In the genomic region with DNA sequence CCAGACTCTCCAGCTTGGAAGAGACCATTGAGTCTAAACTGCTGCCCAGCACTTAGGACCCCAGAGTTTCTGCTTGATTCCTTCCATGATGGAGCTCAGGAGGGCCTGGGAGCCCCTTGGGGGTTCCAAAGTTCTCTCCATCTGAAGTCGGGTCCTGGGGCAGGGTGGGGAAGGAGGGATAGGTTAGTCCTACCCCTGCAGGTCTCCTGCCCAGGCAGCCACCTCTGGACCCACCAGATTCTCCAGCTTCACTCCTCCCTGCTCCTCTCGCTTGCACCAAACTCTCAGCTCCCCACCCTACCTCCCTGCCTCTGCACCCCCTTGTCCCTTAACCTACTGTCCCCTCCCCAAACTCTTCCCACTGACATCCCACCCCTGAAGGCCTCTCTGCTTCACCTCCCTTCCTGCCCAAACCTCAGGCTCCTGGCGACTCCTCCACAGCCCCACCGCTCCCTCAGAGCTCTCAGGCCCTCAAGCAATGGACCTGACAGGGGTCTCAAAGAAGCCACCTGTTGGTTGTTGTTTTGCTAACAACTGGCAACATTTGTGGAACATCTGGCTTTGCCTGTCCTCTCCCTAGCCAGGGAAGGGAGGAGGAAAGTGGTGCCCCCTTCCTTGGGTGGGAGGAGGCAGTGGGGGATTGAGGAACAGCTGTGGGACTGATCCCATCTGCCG, we compare ENCODE assay signal across 12 cellular contexts.
A peak's percentile ranks its signal among the peaks of the same experiment; 100 is the strongest.
DNase-seq lines count a peak whose midpoint lies in the region; ATAC-seq and TF ChIP-seq lines count a peak whose summit lies in the region.
"Had no signal": no experiment of that assay in that cellular context is flagged by ENCODE, and none has a peak within 500 bp of the region (broad histone marks: within the 10 kb centered on the region; RNA-seq: fewer than 3 reads in every experiment).

No MANE protein-coding gene starts in this region.

- no peaks in the 10 kb centered on the region for H3K9me3 Mint-ChIP-seq in activated naive CD4-positive, alpha-beta T cell treated with anti-CD3 and anti-CD28 coated beads, Interleukin-2, amount 50 U/mL, for 72 hours
- no peaks in the 10 kb centered on the region for H3K9me3 Mint-ChIP-seq in activated naive CD4-positive, alpha-beta T cell treated with anti-CD3 and anti-CD28 coated beads, Interleukin-2, amount 10 ng/mL, durations not matched to agents 7 days and 5 days
- no peaks in the 10 kb centered on the region for H3K9me3 Mint-ChIP-seq in stimulated activated memory B cell treated with anti-CD40 and anti-IgM and Interleukin-4, amounts not matched to agents 10 μg/mL and 1 μg/mL and 100 μg/mL, for 72 hours
- H3K9me3 Mint-ChIP-seq: activated CD4-positive, alpha-beta T cell treated with anti-CD3 and anti-CD28 coated beads, Interleukin-2, amount 10 ng/mL, durations not matched to agents 7 days and 5 days; T-helper 1 cell treated with Interleukin-12 subunit alpha and Interleukin-12 subunit beta and Interleukin-4 antibody, amounts not matched to agents 30 μg/mL and 1 μg/mL, for 36 hours had no signal

- no peaks in the 10 kb centered on the region for H3K9me3 ChIP-seq in fibroblast of lung (ENCODE audit: control insufficient read depth, insufficient read depth, low read depth, low read length)
- H3K9me3 ChIP-seq: thyroid gland had no signal

- no peak overlapping the region for H2AFZ ChIP-seq in fibroblast of lung (ENCODE audit: low read length)

- no peak overlapping the region for H3K4me3 Mint-ChIP-seq in activated naive CD4-positive, alpha-beta T cell treated with anti-CD3 and anti-CD28 coated beads, Interleukin-2, amount 10 ng/mL, durations not matched to agents 7 days and 5 days
- H3K4me3 Mint-ChIP-seq in stimulated activated memory B cell treated with anti-CD40 and anti-IgM and Interleukin-4, amounts not matched to agents 10 μg/mL and 1 μg/mL and 100 μg/mL, for 72 hours, result no peak overlapping the region
- H3K4me3 Mint-ChIP-seq: activated CD4-positive, alpha-beta T cell treated with anti-CD3 and anti-CD28 coated beads, Interleukin-2, amount 10 ng/mL, durations not matched to agents 7 days and 5 days; T-helper 1 cell treated with Interleukin-12 subunit alpha and Interleukin-12 subunit beta and Interleukin-4 antibody, amounts not matched to agents 30 μg/mL and 1 μg/mL, for 36 hours had no signal

- TF ChIP-seq CTCF in fibroblast of lung (conservative IDR thresholded peaks at IDR 0.05 in 1 of 2, IDR thresholded peaks at IDR 0.05 in 1 of 2; ENCODE audit: low read depth in 1 of 2, low read length in 2 of 2), result no peak
- TF ChIP-seq CTCF in GM10266 (IDR thresholded peaks at IDR 0.05; ENCODE audit: control insufficient read depth, insufficient read depth, low read depth, missing control alignments), result no peak

- no peak overlapping the region for H3K4me3 ChIP-seq in fibroblast of lung (replicated peaks in 1 of 4; ENCODE audit: control extremely low read depth in 1 of 4, insufficient read depth in 1 of 4, low read depth in 3 of 4, low read length in 4 of 4)
- H3K4me3 ChIP-seq: thyroid gland had no signal

- H3K79me2 ChIP-seq in fibroblast of lung (ENCODE audit: control insufficient read depth, insufficient read depth, low read length), result peaks cover 21% of the 10 kb centered on the region

- H4K20me1 ChIP-seq in fibroblast of lung (ENCODE audit: control insufficient read depth, extremely low read depth, insufficient read depth, low read length), result no peaks in the 10 kb centered on the region

- no peak overlapping the region for H3K4me2 ChIP-seq in fibroblast of lung (ENCODE audit: extremely low read depth, insufficient read depth, low read length)

- no peaks in the 10 kb centered on the region for H3K27me3 ChIP-seq in fibroblast of lung (ENCODE audit: control insufficient read depth, insufficient read depth, low read length)
- H3K27me3 ChIP-seq: thyroid gland had no signal

- peak overlapping the region; percentile 90 for H3K27ac ChIP-seq in fibroblast of lung (ENCODE audit: insufficient read depth, low read length)
- H3K27ac ChIP-seq: thyroid gland had no signal

- CTCF ChIA-PET in activated naive CD4-positive, alpha-beta T cell treated with anti-CD3 and anti-CD28 coated beads, Interleukin-2, amount 10 ng/mL, durations not matched to agents 7 days and 5 days (lab: Charles Lee), result interaction anchor here (0.6 to 7.4 kb wide), 5 partner anchors 9 to 198 kb away, joined by 3 to 71 read pairs (median 5); no protein-coding TSS in a partner anchor

- ATAC-seq in activated naive CD4-positive, alpha-beta T cell treated with anti-CD3 and anti-CD28 coated beads, Interleukin-2, amount 50 U/mL, for 72 hours, result no peak
- ATAC-seq in stimulated activated memory B cell treated with anti-CD40 and anti-IgM and Interleukin-4, amounts not matched to agents 10 μg/mL and 1 μg/mL and 100 μg/mL, for 72 hours, result no peak
- ATAC-seq: Panc1 had no signal

- peaks cover 59% of the 10 kb centered on the region for H3K4me1 ChIP-seq in fibroblast of lung (ENCODE audit: control insufficient read depth, extremely low read depth, insufficient read depth, low read length)

- peak overlapping the region; percentile 54 to 85 for H3K27ac Mint-ChIP-seq in activated naive CD4-positive, alpha-beta T cell treated with anti-CD3 and anti-CD28 coated beads, Interleukin-2, amount 50 U/mL, for 72 hours
- no peak overlapping the region for H3K27ac Mint-ChIP-seq in activated naive CD4-positive, alpha-beta T cell treated with anti-CD3 and anti-CD28 coated beads, Interleukin-2, amount 10 ng/mL, durations not matched to agents 7 days and 5 days
- peak overlapping the region; percentile 81 for H3K27ac Mint-ChIP-seq in stimulated activated memory B cell treated with anti-CD40 and anti-IgM and Interleukin-4, amounts not matched to agents 10 μg/mL and 1 μg/mL and 100 μg/mL, for 72 hours
- H3K27ac Mint-ChIP-seq: activated CD4-positive, alpha-beta T cell treated with anti-CD3 and anti-CD28 coated beads, Interleukin-2, amount 10 ng/mL, durations not matched to agents 7 days and 5 days; T-helper 1 cell treated with Interleukin-12 subunit alpha and Interleukin-12 subunit beta and Interleukin-4 antibody, amounts not matched to agents 30 μg/mL and 1 μg/mL, for 36 hours had no signal

- no peak overlapping the region for H3K9ac ChIP-seq in fibroblast of lung (ENCODE audit: insufficient read depth, low read length)

- no peaks in the 10 kb centered on the region for H3K4me1 Mint-ChIP-seq in activated naive CD4-positive, alpha-beta T cell treated with anti-CD3 and anti-CD28 coated beads, Interleukin-2, amount 10 ng/mL, durations not matched to agents 7 days and 5 days
- peaks cover 34% of the 10 kb centered on the region for H3K4me1 Mint-ChIP-seq in stimulated activated memory B cell treated with anti-CD40 and anti-IgM and Interleukin-4, amounts not matched to agents 10 μg/mL and 1 μg/mL and 100 μg/mL, for 72 hours

- H3K27me3 Mint-ChIP-seq in activated naive CD4-positive, alpha-beta T cell treated with anti-CD3 and anti-CD28 coated beads, Interleukin-2, amount 10 ng/mL, durations not matched to agents 7 days and 5 days, result no peaks in the 10 kb centered on the region
- H3K27me3 Mint-ChIP-seq in stimulated activated memory B cell treated with anti-CD40 and anti-IgM and Interleukin-4, amounts not matched to agents 10 μg/mL and 1 μg/mL and 100 μg/mL, for 72 hours, result no peaks in the 10 kb centered on the region
- H3K27me3 Mint-ChIP-seq: activated CD4-positive, alpha-beta T cell treated with anti-CD3 and anti-CD28 coated beads, Interleukin-2, amount 10 ng/mL, durations not matched to agents 7 days and 5 days had no signal

- DNase-seq in activated naive CD4-positive, alpha-beta T cell treated with anti-CD3 and anti-CD28 coated beads, Interleukin-2, amount 50 U/mL, for 72 hours (ENCODE audit: low spot score in 2 of 2), result no peak
- no peak for DNase-seq in activated naive CD4-positive, alpha-beta T cell treated with anti-CD3 and anti-CD28 coated beads, Interleukin-2, amount 10 ng/mL, durations not matched to agents 7 days and 5 days
- DNase-seq in NCI-H82 (lab: John Stamatoyannopoulos, UW) (peak; percentile 80), fibroblast of lung (ENCODE audit: low read depth in 2 of 2) (no peak), GM10266 (ENCODE audit: extremely low spot score) (no peak), NCI-H2029 (lab: John Stamatoyannopoulos, UW) (no peak), Ammon's horn (ENCODE audit: low spot score) (no peak)
- DNase-seq: activated CD4-positive, alpha-beta T cell treated with anti-CD3 and anti-CD28 coated beads, Interleukin-2, amount 10 ng/mL, durations not matched to agents 7 days and 5 days; thyroid gland had no signal

- H3K36me3 Mint-ChIP-seq in activated naive CD4-positive, alpha-beta T cell treated with anti-CD3 and anti-CD28 coated beads, Interleukin-2, amount 50 U/mL, for 72 hours, result peaks cover 8 to 9% of the 10 kb centered on the region in 2 donors
- peaks cover 7% of the 10 kb centered on the region for H3K36me3 Mint-ChIP-seq in activated naive CD4-positive, alpha-beta T cell treated with anti-CD3 and anti-CD28 coated beads, Interleukin-2, amount 10 ng/mL, durations not matched to agents 7 days and 5 days
- peaks cover 26% of the 10 kb centered on the region for H3K36me3 Mint-ChIP-seq in stimulated activated memory B cell treated with anti-CD40 and anti-IgM and Interleukin-4, amounts not matched to agents 10 μg/mL and 1 μg/mL and 100 μg/mL, for 72 hours

- H3K36me3 ChIP-seq in fibroblast of lung (ENCODE audit: control insufficient read depth, insufficient read depth, low read length), result peaks cover 16% of the 10 kb centered on the region
